ENCODE assay signal across 9 cellular contexts in the genomic region with DNA sequence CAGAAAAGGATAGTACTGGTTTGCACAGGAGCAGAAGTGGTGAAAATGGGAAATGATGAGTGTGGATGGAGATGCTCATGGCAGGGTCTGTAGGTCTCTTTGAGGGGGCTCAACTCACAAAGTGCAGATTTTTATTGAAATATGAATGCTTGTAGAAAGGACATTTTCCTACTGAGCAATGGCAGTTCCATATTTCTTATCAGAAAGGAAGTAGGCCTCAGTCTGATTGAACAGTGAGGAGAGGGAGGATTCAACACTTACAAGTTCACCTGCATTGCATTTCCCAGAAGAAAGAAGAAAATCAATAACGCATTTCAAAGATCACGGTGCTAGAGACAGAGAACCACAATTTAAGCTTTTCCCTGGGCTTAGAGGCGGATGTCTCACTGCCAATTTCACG. TPM values are rescaled to one million over a fixed set of nuclear protein-coding genes. Genes with fewer than 3 reads are reported as not detected.
DNase-seq lines count a peak whose midpoint lies in the region; ATAC-seq lines count a peak whose summit lies in the region.
"Had no signal": no experiment of that assay in that cellular context is flagged by ENCODE, and none has a peak within 500 bp of the region (broad histone marks: within the 10 kb centered on the region; RNA-seq: fewer than 3 reads in every experiment).

No MANE protein-coding gene starts in this region.

- H3K9ac ChIP-seq in adipocyte (ENCODE audit: low read length): peak overlapping the region; percentile 94

- peak overlapping the region; percentile 99 for H3K27ac ChIP-seq in thymus (ENCODE audit: low read depth)
- no peak overlapping the region for H3K27ac ChIP-seq in caudate nucleus (ENCODE audit: low read depth, low read length)

- DNase-seq in activated T-cell treated with anti-CD3 and anti-CD28 coated beads, Interleukin-2, amount 50 U/mL, for 24 hours: no peak
- DNase-seq in activated T-cell treated with anti-CD3 and anti-CD28 coated beads, Interleukin-2, amount 50 U/mL, for 48 hours: no peak
- DNase-seq in adipocyte (ENCODE audit: low read depth): no peak
- DNase-seq in memory B cell (ENCODE audit: low spot score in 2 of 2): no peak
- no peak for DNase-seq in SK-N-DZ (ENCODE audit: low spot score)
- no peak for DNase-seq in caudate nucleus (lab: John Stamatoyannopoulos, UW)
- no peak for DNase-seq in OCI-M2 (lab: John Stamatoyannopoulos, UW; ENCODE audit: unreplicated experiment)
- DNase-seq: foreskin melanocyte had no signal

- H3K27me3 Mint-ChIP-seq in activated T-cell treated with anti-CD3 and anti-CD28 coated beads, Interleukin-2, amount 50 U/mL, for 24 hours: no peaks in the 10 kb centered on the region
- no peaks in the 10 kb centered on the region for H3K27me3 Mint-ChIP-seq in memory B cell

- peak overlapping the region; percentile 98 for H3K4me3 Mint-ChIP-seq in activated T-cell treated with anti-CD3 and anti-CD28 coated beads, Interleukin-2, amount 50 U/mL, for 24 hours
- peak overlapping the region; percentile 98 for H3K4me3 Mint-ChIP-seq in memory B cell

- H3K36me3 Mint-ChIP-seq in activated T-cell treated with anti-CD3 and anti-CD28 coated beads, Interleukin-2, amount 50 U/mL, for 24 hours (ENCODE audit: low read depth): peaks cover 65% of the 10 kb centered on the region
- H3K36me3 Mint-ChIP-seq in memory B cell: peaks cover 9% of the 10 kb centered on the region

- H3K27ac Mint-ChIP-seq in activated T-cell treated with anti-CD3 and anti-CD28 coated beads, Interleukin-2, amount 50 U/mL, for 24 hours: peak overlapping the region; percentile 100
- H3K27ac Mint-ChIP-seq in memory B cell: peak overlapping the region; percentile 99

- no peak for ATAC-seq in memory B cell (ENCODE audit: low read depth)

- 70% methylated on average over 4 of the region's 4 CpGs for WGBS in thymus

- H3K4me3 ChIP-seq in adipocyte (ENCODE audit: low read length): peak overlapping the region; percentile 82
- peak overlapping the region; percentile 53 for H3K4me3 ChIP-seq in thymus (ENCODE audit: low read length)

- H3K9me3 Mint-ChIP-seq in activated T-cell treated with anti-CD3 and anti-CD28 coated beads, Interleukin-2, amount 50 U/mL, for 24 hours: peaks cover 4% of the 10 kb centered on the region
- H3K9me3 Mint-ChIP-seq in memory B cell: peaks cover 5% of the 10 kb centered on the region

- H3K4me1 ChIP-seq in adipocyte (ENCODE audit: control insufficient read depth, insufficient read depth, low read length) (peaks cover 23% of the 10 kb centered on the region), thymus (ENCODE audit: control insufficient read depth, insufficient read depth, low read length) (peaks cover 16% of the 10 kb centered on the region)

- H3K36me3 ChIP-seq in adipocyte (ENCODE audit: control insufficient read depth, insufficient read depth, low read length, severe bottlenecking): no peaks in the 10 kb centered on the region
- H3K36me3 ChIP-seq in thymus (ENCODE audit: control insufficient read depth, insufficient read depth): no peaks in the 10 kb centered on the region

- H3K9me3 ChIP-seq in adipocyte (ENCODE audit: control insufficient read depth, low read length) (peaks cover 6% of the 10 kb centered on the region), thymus (ENCODE audit: control insufficient read depth) (no peaks in the 10 kb centered on the region)

- H3K27me3 ChIP-seq in adipocyte (replicated peaks; ENCODE audit: control insufficient read depth, insufficient read depth, low read length): no peaks in the 10 kb centered on the region
- no peaks in the 10 kb centered on the region for H3K27me3 ChIP-seq in thymus (ENCODE audit: control insufficient read depth, insufficient read depth)

- H3K4me1 Mint-ChIP-seq in activated T-cell treated with anti-CD3 and anti-CD28 coated beads, Interleukin-2, amount 50 U/mL, for 24 hours (ENCODE audit: low read depth): peaks cover 64% of the 10 kb centered on the region
- H3K4me1 Mint-ChIP-seq in memory B cell: peaks cover 32% of the 10 kb centered on the region

RNA-seq across cellular contexts. Expression of a gene that starts 49.2 kb away (rescaled TPM):
- polyA plus RNA-seq in thymus: 68.7 TPM
- polyA plus RNA-seq in SK-N-DZ (2014; cell fraction: cytosol; rRNA removed): 0.16 and 0.74 TPM in 2 replicates
- 1.0 and 1.2 TPM in 2 replicates for polyA plus RNA-seq in SK-N-DZ (2014; cell fraction: nucleus; rRNA removed)
